Comparison of ENCODE assay signal across 24 cellular contexts in genomic region chr6:53015486-53015885, GRCh38. TPM values are rescaled to one million over a fixed set of nuclear protein-coding genes. Genes with fewer than 3 reads are reported as not detected.
A peak's percentile ranks its signal among the peaks of the same experiment; 100 is the strongest.
DNase-seq lines count a peak whose midpoint lies in the region; ATAC-seq, FAIRE-seq and TF ChIP-seq lines count a peak whose summit lies in the region.
"Had no signal": no experiment of that assay in that cellular context is flagged by ENCODE, and none has a peak within 500 bp of the region (broad histone marks: within the 10 kb centered on the region; RNA-seq: fewer than 3 reads in every experiment).

No MANE protein-coding gene starts in this region.

- H3K9me2 ChIP-seq in GM23248 (ENCODE audit: insufficient read depth) (no peaks in the 10 kb centered on the region), PC-9 (ENCODE audit: insufficient read depth) (no peaks in the 10 kb centered on the region), hepatocyte (replicated peaks; ENCODE audit: insufficient read depth) (no peaks in the 10 kb centered on the region)

- in situ Hi-C loops in GM23248 (cut with MboI) = no loop called here
- in situ Hi-C loops in K562 (cut with MboI) = no loop called here

- H4K20me1 ChIP-seq in GM23248 (ENCODE audit: insufficient read depth) (no peaks in the 10 kb centered on the region), PC-9 (ENCODE audit: insufficient read depth) (no peaks in the 10 kb centered on the region), K562 (replicated peaks; ENCODE audit: control insufficient read depth, insufficient read depth, low read length) (no peaks in the 10 kb centered on the region), hepatocyte (ENCODE audit: insufficient read depth, poor library complexity, severe bottlenecking) (no peaks in the 10 kb centered on the region)
- H4K20me1 ChIP-seq: BLaER1 had no signal

- H3K36me3 ChIP-seq in GM23248 (ENCODE audit: low read depth) (peaks cover 21% of the 10 kb centered on the region; the same call in 1 of the 2 replicates), PC-9 (ENCODE audit: low read depth) (peaks cover 3% of the 10 kb centered on the region; the same call in 1 of the 2 replicates), K562 (ENCODE audit: control insufficient read depth, insufficient read depth, low read length) (peaks cover 8% of the 10 kb centered on the region; the same call in 1 of the 3 replicates), trophoblast cell (ENCODE audit: control insufficient read depth in 1 of 2, insufficient read depth in 2 of 2, low read length in 2 of 2) (peaks cover 11 to 23% of the 10 kb centered on the region in 2 experiments), hepatocyte (replicated peaks; ENCODE audit: insufficient read depth, low read depth) (peaks cover 6% of the 10 kb centered on the region), mucosa of descending colon (ENCODE audit: low read depth) (peaks cover 3% of the 10 kb centered on the region)

- H2BK12ac ChIP-seq in trophoblast cell (ENCODE audit: low read length) = no peak overlapping the region

- no peak for TF ChIP-seq POLR2A in K562 (conservative IDR thresholded peaks at IDR 0.05)

- no peak overlapping the region for H4K12ac ChIP-seq in trophoblast cell (ENCODE audit: low read depth, low read length)

- H3K9ac ChIP-seq in GM23248 = no peak overlapping the region
- no peak overlapping the region for H3K9ac ChIP-seq in K562 (ENCODE audit: insufficient read depth in 1 of 2, low read depth in 2 of 2, low read length in 2 of 2)
- H3K9ac ChIP-seq in trophoblast cell (ENCODE audit: low read length) = no peak overlapping the region
- H3K9ac ChIP-seq: BLaER1 had no signal

- 94 to 96% methylated on average over 1 of the region's 1 CpG for WGBS in GM23248 (ENCODE audit: low coverage in 1 of 2, low lambda C conversion rate in 2 of 2, missing lambda C conversion rate in 2 of 2), 2 experiments
- WGBS in K562 (ENCODE audit: insufficient coverage, low coverage, missing lambda C conversion rate) = 45% methylated on average over 1 of the region's 1 CpG
- no CpG with 5 or more reads among the region's 1 CpG for WGBS in trophoblast cell (ENCODE audit: extremely low coverage, insufficient coverage, insufficient read length)
- WGBS in hepatocyte (ENCODE audit: low lambda C conversion rate, missing lambda C conversion rate) = 96% methylated on average over 1 of the region's 1 CpG

- TF ChIP-seq RAD21 in K562 (CRISPR knock-in tag; conservative IDR thresholded peaks at IDR 0.05 in 1 of 2, IDR thresholded peaks at IDR 0.05 in 1 of 2) = no peak

- no peaks in the 10 kb centered on the region for H3K9me3 ChIP-seq in GM23248 (ENCODE audit: low read depth)
- H3K9me3 ChIP-seq in PC-9 (ENCODE audit: insufficient read depth, low read depth) = no peaks in the 10 kb centered on the region
- no peaks in the 10 kb centered on the region for H3K9me3 ChIP-seq in K562 (replicated peaks; ENCODE audit: control insufficient read depth, insufficient read depth, low read depth, low read length)
- H3K9me3 ChIP-seq in trophoblast cell (ENCODE audit: insufficient read depth, low read depth, low read length) = no peaks in the 10 kb centered on the region
- H3K9me3 ChIP-seq in hepatocyte (ENCODE audit: low read depth) = no peaks in the 10 kb centered on the region
- H3K9me3 ChIP-seq in mucosa of descending colon = no peaks in the 10 kb centered on the region
- H3K9me3 ChIP-seq: BE2C, BLaER1 had no signal

- no peaks in the 10 kb centered on the region for H3K27me3 ChIP-seq in GM23248 (replicated peaks; ENCODE audit: insufficient read depth)
- H3K27me3 ChIP-seq in PC-9 (ENCODE audit: insufficient read depth, low read depth) = no peaks in the 10 kb centered on the region
- no peaks in the 10 kb centered on the region for H3K27me3 ChIP-seq in K562 (ENCODE audit: control insufficient read depth in 2 of 2, insufficient read depth in 2 of 2, low read length in 2 of 2)
- no peaks in the 10 kb centered on the region for H3K27me3 ChIP-seq in trophoblast cell (ENCODE audit: insufficient read depth, low read length)
- H3K27me3 ChIP-seq in hepatocyte = no peaks in the 10 kb centered on the region
- H3K27me3 ChIP-seq: BE2C, BLaER1 had no signal

- no peak overlapping the region for H4K8ac ChIP-seq in trophoblast cell (ENCODE audit: low read depth, low read length)

- H3K27ac ChIP-seq in GM23248 (peak overlapping the region; percentile 89), PC-9 (no peak overlapping the region; the same call in 1 of the 2 replicates), K562 (ENCODE audit: extremely low read depth, low read depth, low read length) (no peak overlapping the region), trophoblast cell (ENCODE audit: low read depth, low read length) (peak overlapping the region; percentile 61), hepatocyte (no peak overlapping the region)
- H3K27ac ChIP-seq: BLaER1 had no signal

- no peaks in the 10 kb centered on the region for H3K79me2 ChIP-seq in GM23248 (ENCODE audit: insufficient read depth)
- no peaks in the 10 kb centered on the region for H3K79me2 ChIP-seq in PC-9 (ENCODE audit: low read depth)
- H3K79me2 ChIP-seq in K562 (ENCODE audit: control insufficient read depth, insufficient read depth, low read length) = no peaks in the 10 kb centered on the region
- peaks cover 2% of the 10 kb centered on the region for H3K79me2 ChIP-seq in trophoblast cell (ENCODE audit: control insufficient read depth, insufficient read depth, low read length, poor library complexity)
- H3K79me2 ChIP-seq in hepatocyte = no peaks in the 10 kb centered on the region

- H3K14ac ChIP-seq in trophoblast cell (ENCODE audit: low read length) = no peak overlapping the region

- no TSS peak for BruUV-seq in PC-9 (replicated peaks; lab: Mats Ljungman, UMichigan)
- no TSS peak for BruUV-seq in K562 (replicated peaks; lab: Mats Ljungman, UMichigan)

- no peak overlapping the region for H2BK5ac ChIP-seq in trophoblast cell (ENCODE audit: low read depth, low read length, poor library complexity)

- POLR2A ChIA-PET in PC-9 (lab: Charles Lee; ENCODE audit: unreplicated experiment) = no interaction called here
- POLR2A ChIA-PET in K562 (lab: Yijun Ruan, JAX) = interaction anchor here (0.8 kb wide), 1 partner anchor 9 kb away, joined by 4 read pairs; no protein-coding TSS in a partner anchor

- no peak overlapping the region for H3K23ac ChIP-seq in trophoblast cell (ENCODE audit: low read length)

- H2AK5ac ChIP-seq in trophoblast cell (ENCODE audit: low read length) = no peak overlapping the region

- intact Hi-C loops in PC-9 (cut with micrococcal nuclease; ENCODE audit: unreplicated experiment) = no loop called here
- intact Hi-C loops in K562 (cut with micrococcal nuclease) = no loop called here
- intact Hi-C loops in mucosa of descending colon (cut with DNase I, micrococcal nuclease) = no loop called here

- H3F3A ChIP-seq in GM23248 (ENCODE audit: insufficient read depth) (peaks cover 23% of the 10 kb centered on the region), PC-9 (ENCODE audit: insufficient read depth, low read depth) (peaks cover 26% of the 10 kb centered on the region; the same call in 1 of the 2 replicates)

- FAIRE-seq in K562 (lab: Jason Lieb, UNC) = no peak
- FAIRE-seq: A204.1, D721Med, G401.6, GM12891, GM19239 had no signal

- no peak overlapping the region for H3K4ac ChIP-seq in trophoblast cell (ENCODE audit: low read depth, low read length)

- H2AFZ ChIP-seq in GM23248 (no peak overlapping the region), PC-9 (no peak overlapping the region), K562 (ENCODE audit: low read depth, low read length) (no peak overlapping the region), trophoblast cell (ENCODE audit: insufficient read depth, low read length, poor library complexity) (no peak overlapping the region), hepatocyte (no peak overlapping the region)

- no peak for TF ChIP-seq CTCF in PC-9 (conservative IDR thresholded peaks at IDR 0.05)
- TF ChIP-seq CTCF in K562 (IDR thresholded peaks at IDR 0.05 in 2 of 3, conservative IDR thresholded peaks at IDR 0.05 in 1 of 3; ENCODE audit: insufficient read depth in 2 of 3, low read depth in 1 of 3, low read length in 3 of 3) = no peak
- no peak for TF ChIP-seq CTCF in hepatocyte (IDR thresholded peaks at IDR 0.05; ENCODE audit: poor library complexity)
- no peak for TF ChIP-seq CTCF in mucosa of descending colon (IDR thresholded peaks at IDR 0.05)

- DNase-seq in GM23248 (no peak), PC-9 (no peak), K562 (ENCODE audit: extremely low read depth in 1 of 4, low spot score in 3 of 4) (no peak), trophoblast cell (peak in 1 of 2 donors; percentile 60), hepatocyte (ENCODE audit: low spot score) (no peak), mucosa of descending colon (no peak), mesenteric fat pad (ENCODE audit: low spot score) (no peak), NOMO-1 treated with DMSO at 0.1 percent for 48 hours (lab: John Stamatoyannopoulos, UW; ENCODE audit: unreplicated experiment) (no peak)
- DNase-seq: 8988T; ACHN; BE2C; C1 segment of cervical spinal cord; CD4-positive, alpha-beta memory T cell; CD4-positive, CD25-positive, alpha-beta regulatory T cell; CD8-positive, alpha-beta memory T cell; COR-L47; DMS79 treated with DMSO at 0.1 percent for 48 hours; GF-D8 had no signal

- peaks cover 5% of the 10 kb centered on the region for H3K79me1 ChIP-seq in trophoblast cell (ENCODE audit: low read length)

- no peak overlapping the region for H3K4me3 ChIP-seq in GM23248
- H3K4me3 ChIP-seq in PC-9 = no peak overlapping the region
- H3K4me3 ChIP-seq in K562 = no peak overlapping the region
- no peak overlapping the region for H3K4me3 ChIP-seq in trophoblast cell (ENCODE audit: low read depth, low read length)
- no peak overlapping the region for H3K4me3 ChIP-seq in hepatocyte
- no peak overlapping the region for H3K4me3 ChIP-seq in mucosa of descending colon
- H3K4me3 ChIP-seq: BLaER1 had no signal

- H3K18ac ChIP-seq in trophoblast cell (ENCODE audit: low read length) = no peak overlapping the region

- no peak overlapping the region for H4K91ac ChIP-seq in trophoblast cell (ENCODE audit: low read depth, low read length)

- H3K4me1 ChIP-seq in GM23248 (ENCODE audit: insufficient read depth) (peaks cover 33% of the 10 kb centered on the region), PC-9 (replicated peaks; ENCODE audit: insufficient read depth) (peaks cover 42% of the 10 kb centered on the region), K562 (replicated peaks in 1 of 2; ENCODE audit: control insufficient read depth in 2 of 2, insufficient read depth in 2 of 2, low read length in 2 of 2) (peaks cover 0 to 5% of the 10 kb centered on the region in 2 experiments; a peak in 1 of 5 replicates), trophoblast cell (ENCODE audit: control insufficient read depth in 1 of 2, insufficient read depth in 2 of 2, low read length in 2 of 2) (peaks cover 6 to 11% of the 10 kb centered on the region in 2 experiments), hepatocyte (ENCODE audit: insufficient read depth) (peaks cover 34% of the 10 kb centered on the region), mucosa of descending colon (ENCODE audit: low read depth) (no peaks in the 10 kb centered on the region)
- H3K4me1 ChIP-seq: BLaER1 had no signal

- ATAC-seq in K562 (no peak), mucosa of descending colon (no peak)

- TF ChIP-seq EP300 in K562 (IDR thresholded peaks at IDR 0.05; ENCODE audit: low read length) = no peak

- H2BK120ac ChIP-seq in trophoblast cell (ENCODE audit: insufficient read depth, low read length, poor library complexity) = no peak overlapping the region

- CTCF ChIA-PET in PC-9 (lab: Charles Lee) = no interaction called here
- CTCF ChIA-PET in K562 (lab: Yijun Ruan, JAX; ENCODE audit: low intra/inter-chr PET ratio) = no interaction called here

- H3K4me2 ChIP-seq in GM23248 (ENCODE audit: unreplicated experiment) = no peak overlapping the region
- peak overlapping the region; percentile 41; the same call in 1 of the 2 replicates for H3K4me2 ChIP-seq in PC-9
- H3K4me2 ChIP-seq in K562 (ENCODE audit: insufficient read depth, low read length) = no peak overlapping the region
- H3K4me2 ChIP-seq in trophoblast cell (ENCODE audit: low read length) = no peak overlapping the region
- no peak overlapping the region for H3K4me2 ChIP-seq in hepatocyte
- H3K4me2 ChIP-seq: BLaER1 had no signal

- no peaks in the 10 kb centered on the region for H3K9me1 ChIP-seq in K562 (ENCODE audit: control insufficient read depth, insufficient read depth, low read length)

RNA-seq across cellular contexts. Expression of gene GSTA4, which starts 20.4 kb away (rescaled TPM):
- 26.5 and 28.6 TPM in 2 replicates for total RNA-seq in GM23248 (2014; rRNA removed; shearing (Covaris generic))
- polyA plus RNA-seq in GM23248 (2016; fragmentation: Nextera tagmentation; extraction: Ambion mirVana) (33.7 and 37.9 TPM in 2 replicates), K562 (2011; rRNA removed) (3.1 and 3.4 TPM in 2 replicates), K562 (2014; fragmentation: Illumina TruSeq; extraction: Trizol) (2.4 and 2.8 TPM in 2 replicates), K562 (2014; fragmentation: Nextera tagmentation; extraction: Ambion mirVana) (1 to 10 TPM; 2.6 to 4.0 TPM), K562 (2014; rRNA removed) (2.0 and 2.6 TPM in 2 replicates), hepatocyte (79.6 and 88.4 TPM in 2 replicates)
- total RNA-seq in PC-9 (2021) (2.5 and 3.4 TPM in 2 replicates), K562 (2014; rRNA removed) (1.3 and 1.5 TPM in 2 replicates), K562 (2014; rRNA removed; fragmentation: Illumina TruSeq; extraction: Trizol) (1.7 and 2.0 TPM in 2 replicates), K562 (2015; rRNA removed; fragmentation: Illumina TruSeq; extraction: Trizol) (0.98 and 1.7 TPM in 2 replicates), K562 (2021) (0.89 and 1.4 TPM in 2 replicates), hepatocyte (83.8 and 89.2 TPM in 2 replicates), mucosa of descending colon (10 to 100 TPM in 2 of 3 donors, 1 to 10 TPM in 1; 8.3 to 15.5 (median 14.7) TPM), mesenteric fat pad (20.4 TPM)
- total RNA-seq in K562 (2011; cell fraction: chromatin; rRNA removed; ENCODE audit: low replicate concordance) = 0.67 and 2.1 TPM in 2 replicates
- total RNA-seq in K562 (2011; cell fraction: nucleolus; rRNA removed) = 0.17 and 1.1 TPM in 2 replicates
- 2.0 and 3.2 TPM in 2 replicates for total RNA-seq in K562 (2011; cell fraction: nucleoplasm; rRNA removed)
- polyA plus RNA-seq in K562 (2011; cell fraction: cytosol; rRNA removed) = 0.75 and 2.1 TPM in 2 replicates
- polyA plus RNA-seq in K562 (2011; cell fraction: nucleus; rRNA removed) = 1.1 and 3.3 TPM in 2 replicates
- polyA plus RNA-seq in K562 (2012) = 1.6 and 1.8 TPM in 2 replicates
- polyA minus RNA-seq in K562 (2011; rRNA and poly(A)+ RNA removed) = 1.1 and 1.2 TPM in 2 replicates
- 0.76 and 1.0 TPM in 2 replicates for polyA minus RNA-seq in K562 (2011; cell fraction: cytosol; rRNA and poly(A)+ RNA removed)
- 0.89 and 0.94 TPM in 2 replicates for polyA minus RNA-seq in K562 (2011; cell fraction: nucleus; rRNA and poly(A)+ RNA removed)
- 16.3 and 18.4 TPM in 2 replicates for polyA plus RNA-seq in trophoblast cell (2013)
- total RNA-seq: CD4-positive, alpha-beta memory T cell had no signal

RNA-seq across cellular contexts. Expression of gene CILK1, which starts 46.1 kb away (rescaled TPM):
- 11.1 and 15.6 TPM in 2 replicates for total RNA-seq in GM23248 (2014; rRNA removed; shearing (Covaris generic))
- polyA plus RNA-seq in GM23248 (2016; fragmentation: Nextera tagmentation; extraction: Ambion mirVana) (6.0 and 6.5 TPM in 2 replicates), K562 (2011; rRNA removed) (4.3 and 4.4 TPM in 2 replicates), K562 (2014; fragmentation: Illumina TruSeq; extraction: Trizol) (4.5 and 5.0 TPM in 2 replicates), K562 (2014; fragmentation: Nextera tagmentation; extraction: Ambion mirVana) (1 to 10 TPM; 1.4 to 1.6 TPM), K562 (2014; rRNA removed) (3.5 and 4.1 TPM in 2 replicates), hepatocyte (6.3 and 7.5 TPM in 2 replicates)
- total RNA-seq in PC-9 (2021) (7.0 and 8.0 TPM in 2 replicates), K562 (2014; rRNA removed) (2.0 and 2.9 TPM in 2 replicates), K562 (2014; rRNA removed; fragmentation: Illumina TruSeq; extraction: Trizol) (4.9 and 5.0 TPM in 2 replicates), K562 (2015; rRNA removed; fragmentation: Illumina TruSeq; extraction: Trizol) (4.3 TPM in 2 replicates), K562 (2021) (4.4 and 4.5 TPM in 2 replicates), hepatocyte (30.0 and 30.5 TPM in 2 replicates), mucosa of descending colon (10 to 100 TPM; 17.6 to 23.3 (median 18.7) TPM), mesenteric fat pad (10.2 TPM)
- total RNA-seq in K562 (2011; cell fraction: chromatin; rRNA removed; ENCODE audit: low replicate concordance) = 1.5 and 2.2 TPM in 2 replicates
- total RNA-seq in K562 (2011; cell fraction: nucleolus; rRNA removed) = 0.79 and 1.0 TPM in 2 replicates
- 1.2 and 2.1 TPM in 2 replicates for total RNA-seq in K562 (2011; cell fraction: nucleoplasm; rRNA removed)
- 1.7 and 2.8 TPM in 2 replicates for polyA plus RNA-seq in K562 (2011; cell fraction: cytosol; rRNA removed)
- polyA plus RNA-seq in K562 (2011; cell fraction: nucleus; rRNA removed) = 1.9 and 2.3 TPM in 2 replicates
- 2.0 and 2.8 TPM in 2 replicates for polyA plus RNA-seq in K562 (2012)
- polyA minus RNA-seq in K562 (2011; rRNA and poly(A)+ RNA removed) = 4.6 and 5.9 TPM in 2 replicates
- 2.4 and 3.5 TPM in 2 replicates for polyA minus RNA-seq in K562 (2011; cell fraction: cytosol; rRNA and poly(A)+ RNA removed)
- polyA minus RNA-seq in K562 (2011; cell fraction: nucleus; rRNA and poly(A)+ RNA removed) = 1.1 and 2.2 TPM in 2 replicates
- polyA plus RNA-seq in trophoblast cell (2013) = 17.1 and 17.2 TPM in 2 replicates

RNA-seq across cellular contexts. Expression of gene FBXO9, which starts 49.7 kb away (rescaled TPM):
- 48.4 and 59.6 TPM in 2 replicates for total RNA-seq in GM23248 (2014; rRNA removed; shearing (Covaris generic))
- polyA plus RNA-seq in GM23248 (2016; fragmentation: Nextera tagmentation; extraction: Ambion mirVana) = 56.5 and 59.9 TPM in 2 replicates
- 49.9 and 56.5 TPM in 2 replicates for total RNA-seq in PC-9 (2021)
- 68.9 and 142 TPM in 2 replicates for total RNA-seq in K562 (2011; cell fraction: chromatin; rRNA removed; ENCODE audit: low replicate concordance)
- total RNA-seq in K562 (2011; cell fraction: nucleolus; rRNA removed) = 43.7 and 53.2 TPM in 2 replicates
- 78.5 and 91.2 TPM in 2 replicates for total RNA-seq in K562 (2011; cell fraction: nucleoplasm; rRNA removed)
- total RNA-seq in K562 (2014; rRNA removed) = 27.6 and 44.5 TPM in 2 replicates
- 52.5 and 61.7 TPM in 2 replicates for total RNA-seq in K562 (2014; rRNA removed; fragmentation: Illumina TruSeq; extraction: Trizol)
- total RNA-seq in K562 (2015; rRNA removed; fragmentation: Illumina TruSeq; extraction: Trizol) = 49.6 and 52.6 TPM in 2 replicates
- 79.9 and 85.3 TPM in 2 replicates for total RNA-seq in K562 (2021)
- polyA plus RNA-seq in K562 (2011; rRNA removed) = 80.2 and 80.9 TPM in 2 replicates
- 53.7 and 90.4 TPM in 2 replicates for polyA plus RNA-seq in K562 (2011; cell fraction: cytosol; rRNA removed)
- 177 and 213 TPM in 2 replicates for polyA plus RNA-seq in K562 (2011; cell fraction: nucleus; rRNA removed)
- polyA plus RNA-seq in K562 (2012) = 49.3 and 53.3 TPM in 2 replicates
- 53.6 and 61.7 TPM in 2 replicates for polyA plus RNA-seq in K562 (2014; fragmentation: Illumina TruSeq; extraction: Trizol)
- polyA plus RNA-seq in K562 (2014; fragmentation: Nextera tagmentation; extraction: Ambion mirVana) = 10 to 100 TPM; 10.1 to 12.6 TPM
- polyA plus RNA-seq in K562 (2014; rRNA removed) = 48.3 and 51.4 TPM in 2 replicates
- 50.4 and 59.4 TPM in 2 replicates for polyA minus RNA-seq in K562 (2011; rRNA and poly(A)+ RNA removed)
- 24.3 and 26.5 TPM in 2 replicates for polyA minus RNA-seq in K562 (2011; cell fraction: cytosol; rRNA and poly(A)+ RNA removed)
- polyA minus RNA-seq in K562 (2011; cell fraction: nucleus; rRNA and poly(A)+ RNA removed) = 41.7 and 73.0 TPM in 2 replicates
- polyA plus RNA-seq in trophoblast cell (2013) = 56.4 and 57.2 TPM in 2 replicates
- total RNA-seq in hepatocyte = 33.3 and 36.6 TPM in 2 replicates
- polyA plus RNA-seq in hepatocyte = 79.8 and 84.0 TPM in 2 replicates
- 100 to 1,000 TPM in 1 of 3 donors, 10 to 100 TPM in 2; 80.3 to 100 (median 80.4) TPM for total RNA-seq in mucosa of descending colon
- total RNA-seq in mesenteric fat pad = 158 TPM

Comparison
In these comparisons a context has a peak if more than half of its experiments do, and no peak if none do; other contexts are left out.
1. H3K27ac ChIP-seq: peak in GM23248 (single experiment) and trophoblast cell (single experiment); none in PC-9 (single experiment), K562 (single experiment) and hepatocyte (single experiment).